ENCODE assay signal across 8 cellular contexts in the genomic region with DNA sequence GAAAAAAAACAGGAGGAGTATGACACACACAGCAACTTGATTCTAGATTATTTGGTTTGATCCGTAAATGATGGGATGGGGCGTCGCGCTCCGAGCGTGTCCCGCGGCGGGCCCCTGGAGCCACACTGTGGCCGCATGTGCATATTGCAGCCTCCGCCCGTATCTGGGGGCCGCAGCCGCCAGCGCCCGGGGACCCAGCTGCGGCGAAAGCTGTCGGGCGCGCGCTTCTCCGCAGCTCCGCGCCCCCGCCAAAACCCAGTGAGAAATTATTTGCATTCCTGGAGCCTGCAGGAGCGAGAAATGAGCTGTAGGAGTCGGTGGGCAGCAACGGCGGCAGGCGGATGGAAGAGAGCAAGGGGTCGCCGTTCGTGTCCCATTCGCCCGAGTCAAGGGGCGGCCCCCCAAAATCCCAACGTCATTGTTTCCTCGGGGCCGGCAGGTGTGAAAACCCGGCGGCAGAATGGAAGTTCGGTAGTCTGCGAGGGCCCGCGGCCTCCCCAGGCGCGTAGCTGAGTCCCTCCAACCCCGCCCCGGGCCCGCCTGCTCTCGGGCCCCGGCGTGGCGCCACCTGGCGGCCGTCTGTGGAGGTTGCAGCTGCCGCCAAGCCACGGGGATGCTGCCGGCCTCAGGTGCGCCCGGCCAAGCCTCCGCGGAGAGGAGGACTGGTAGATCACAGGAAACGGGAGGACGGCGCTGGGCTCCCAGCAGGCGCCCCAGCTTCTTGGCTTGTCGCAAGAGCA.
DNase-seq lines count a peak whose midpoint lies in the region; ATAC-seq and TF ChIP-seq lines count a peak whose summit lies in the region.
"Not testable (repeated sequence)": the region's sequence is repeated elsewhere in the genome, so short reads cannot be mapped to it uniquely, and the experiment has no call there.

No MANE protein-coding gene starts in this region.

- RAD21 ChIA-PET in HCT116 (lab: Charles Lee; ENCODE audit: low non-redundant PET in 1 of 2, low total read pairs in 2 of 2, uncharacterized antibody in 2 of 2, unreplicated experiment in 2 of 2): not testable (repeated sequence)

- BruUV-seq in HCT116 (replicated peaks; lab: Mats Ljungman, UMichigan): not testable (repeated sequence)

- not testable (repeated sequence) for H2AFZ ChIP-seq in HCT116 (ENCODE audit: low read depth, low read length, poor library complexity, severe bottlenecking)

- POLR2A ChIA-PET in HCT116 (lab: Charles Lee): not testable (repeated sequence)

- H3K4me3 ChIP-seq in HCT116 (replicated peaks in 1 of 2; ENCODE audit: low read depth in 1 of 2, low read length in 2 of 2) (peak overlapping the region; percentile 21 to 40), neutrophil (ENCODE audit: low read depth in 1 of 2, low read length in 1 of 2) (peak overlapping the region; percentile 42 to 53)

- TF ChIP-seq CTCF in HCT116 (IDR thresholded peaks at IDR 0.05 in 2 of 3, conservative IDR thresholded peaks at IDR 0.05 in 1 of 3; ENCODE audit: borderline replicate concordance in 1 of 3, insufficient read depth in 1 of 3, low read depth in 2 of 3, low read length in 2 of 3): peak; percentile 26 to 59 (median 29); a peak in 4 of 6 replicates
- TF ChIP-seq CTCF in foreskin keratinocyte (conservative IDR thresholded peaks at IDR 0.05): peak; percentile 93
- peak; percentile 82 for TF ChIP-seq CTCF in neutrophil (IDR thresholded peaks at IDR 0.05)

- DNase-seq in HCT116 (ENCODE audit: low read depth, low spot score) (peak; percentile 24), M059J (ENCODE audit: low read depth) (peak; percentile 59), SK-N-DZ (ENCODE audit: low spot score) (peak; percentile 39), activated gamma-delta T cell (lab: John Stamatoyannopoulos, UW) (peak; percentile 66), foreskin keratinocyte (peak; percentile 33 to 44)
- peak; percentile 58 to 82 (median 76) for DNase-seq in stimulated activated naive CD4-positive, alpha-beta T cell (lab: John Stamatoyannopoulos, UW)

- intact Hi-C loops in HCT116 (cut with micrococcal nuclease): not testable (repeated sequence)

- not testable (repeated sequence) for H4K20me1 ChIP-seq in HCT116 (ENCODE audit: insufficient read depth)

- not testable (repeated sequence) for H3K36me3 ChIP-seq in ES-I3 (ENCODE audit: insufficient read depth, low read length); HCT116 (ENCODE audit: control insufficient read depth in 1 of 2, insufficient read depth in 2 of 2, low read length in 2 of 2); neutrophil

- ATAC-seq in HCT116 (peak; percentile 95), foreskin keratinocyte (peak; percentile 95)

- H3K9me3 ChIP-seq in ES-I3 (ENCODE audit: control insufficient read depth, insufficient read depth, low read length); HCT116 (ENCODE audit: control insufficient read depth in 1 of 2, insufficient read depth in 1 of 2, low read depth in 1 of 2, low read length in 2 of 2); neutrophil: not testable (repeated sequence)

- not testable (repeated sequence) for H3K27me3 ChIP-seq in HCT116 (ENCODE audit: insufficient read depth, low read length); foreskin keratinocyte; neutrophil

- not testable (repeated sequence) for H3K27ac ChIP-seq in HCT116 (ENCODE audit: low read depth, low read length); foreskin keratinocyte; neutrophil

- H3K79me2 ChIP-seq in HCT116 (ENCODE audit: insufficient read depth, low read length): not testable (repeated sequence)

- not testable (repeated sequence) for H3K9me2 ChIP-seq in HCT116 (ENCODE audit: insufficient read depth)

- peak overlapping the region; percentile 28; the same call in 1 of the 2 replicates for H3K9ac ChIP-seq in ES-I3 (ENCODE audit: low read depth, low read length)
- H3K9ac ChIP-seq in HCT116 (ENCODE audit: low read length): 0 out of 2 replicates have a peak overlapping the region, but pooled peaks have one; percentile 20

- H3K4me2 ChIP-seq in HCT116 (ENCODE audit: low read length): peak overlapping the region; percentile 51

- CTCF ChIA-PET in HCT116 (lab: Charles Lee): not testable (repeated sequence)

- not testable (repeated sequence) for TF ChIP-seq RAD21 in HCT116 (IDR thresholded peaks at IDR 0.05; ENCODE audit: low read depth)

- not testable (repeated sequence) for H3K4me1 ChIP-seq in ES-I3 (ENCODE audit: insufficient read depth, low read length); HCT116 (ENCODE audit: control insufficient read depth in 1 of 2, insufficient read depth in 2 of 2, low read length in 2 of 2); foreskin keratinocyte
- H3K4me1 ChIP-seq in neutrophil (ENCODE audit: control insufficient read depth in 1 of 2, insufficient read depth in 1 of 2, low read depth in 1 of 2, low read length in 1 of 2): peaks cover 10 to 12% of the 10 kb centered on the region in 2 experiments

- TF ChIP-seq POLR2A in HCT116 (IDR thresholded peaks at IDR 0.05; ENCODE audit: borderline replicate concordance, extremely low read depth, insufficient read depth, insufficient read length): not testable (repeated sequence)

TF ChIP-seq in HCT116, 20 proteins besides CTCF, POLR2A, EP300 and RAD21:
- peak; percentile 5 for TF ChIP-seq YY1 (IDR thresholded peaks at IDR 0.05; ENCODE audit: extremely low read depth, insufficient replicate concordance, low read depth, low read length)

Comparison
In these comparisons a context has a peak if more than half of its experiments do, and no peak if none do; other contexts are left out.
1. DNase-seq: peak in every context shown above with its lines; median percentile 76 in stimulated activated naive CD4-positive, alpha-beta T cell; 66 in activated gamma-delta T cell; 59 in M059J; 39 in SK-N-DZ; 38 in foreskin keratinocyte; 24 in HCT116.
2. CTCF ChIP-seq: peak in every context shown above with its lines; median percentile 93 in foreskin keratinocyte; 82 in neutrophil; 29 in HCT116.